ENCODE assay signal across 21 cellular contexts in the genomic region with DNA sequence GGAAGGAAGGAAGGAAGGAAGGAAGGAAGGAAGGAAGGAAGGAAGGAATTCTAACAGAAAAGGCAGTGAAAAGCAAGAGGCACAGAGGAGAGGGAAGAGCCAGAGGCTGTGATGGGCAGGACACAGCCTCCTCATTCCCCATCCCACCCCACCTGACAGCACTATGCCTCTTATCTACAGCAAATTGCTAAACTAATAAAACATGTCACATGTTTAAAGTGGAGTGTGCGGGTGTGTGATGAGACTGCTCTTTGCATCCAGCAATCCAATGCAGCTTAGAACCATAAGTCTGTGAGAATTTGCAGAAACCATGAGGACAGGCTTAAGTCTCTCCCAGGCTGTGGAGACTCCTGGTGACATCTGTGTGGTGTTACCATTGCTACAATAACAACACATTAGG.
DNase-seq lines count a peak whose midpoint lies in the region; ATAC-seq and TF ChIP-seq lines count a peak whose summit lies in the region.
"Had no signal": no experiment of that assay in that cellular context is flagged by ENCODE, and none has a peak within 500 bp of the region (broad histone marks: within the 10 kb centered on the region; RNA-seq: fewer than 3 reads in every experiment).

No MANE protein-coding gene starts in this region.

- CTCF ChIA-PET in HEK293 (lab: Yijun Ruan, JAX) = no interaction called here
- CTCF ChIA-PET in activated CD8-positive, alpha-beta T cell treated with anti-CD3 and anti-CD28 coated beads, Interleukin-2, amount 10 ng/mL, durations not matched to agents 7 days and 5 days (lab: Charles Lee) = no interaction called here

- no peaks in the 10 kb centered on the region for H3K36me3 Mint-ChIP-seq in osteocyte (ENCODE audit: unreplicated experiment)
- no peaks in the 10 kb centered on the region for H3K36me3 Mint-ChIP-seq in stimulated activated memory B cell treated with anti-CD40 and anti-IgM and Interleukin-4, amounts not matched to agents 10 μg/mL and 1 μg/mL and 100 μg/mL, for 72 hours
- H3K36me3 Mint-ChIP-seq in activated CD8-positive, alpha-beta T cell treated with anti-CD3 and anti-CD28 coated beads, Interleukin-2, amount 10 ng/mL, durations not matched to agents 7 days and 5 days (ENCODE audit: low read depth) = no peaks in the 10 kb centered on the region

- DNase-seq in NCI-H345 (lab: John Stamatoyannopoulos, UW) = peak; percentile 29
- no peak for DNase-seq in NCI-H345 treated with DMSO at 0.1 percent for 48 hours (lab: John Stamatoyannopoulos, UW; ENCODE audit: unreplicated experiment)
- peak; percentile 15 for DNase-seq in osteocyte (ENCODE audit: extremely low spot score, unreplicated experiment)
- DNase-seq in activated CD8-positive, alpha-beta T cell treated with anti-CD3 and anti-CD28 coated beads, Interleukin-2, amount 10 ng/mL, durations not matched to agents 7 days and 5 days = no peak
- no peak for DNase-seq in A172 (ENCODE audit: low spot score)
- DNase-seq: 8988T; CD4-positive, alpha-beta T cell; Kasumi-1; NCI-H1092 treated with DMSO at 0.1 percent for 48 hours; NCI-H1436; NCI-H187; NCI-H2081 treated with DMSO at 0.1 percent for 48 hours; NCI-H2171; NCI-H226; Peyer's patch; SHP77 treated with DMSO at 0.1 percent for 48 hours had no signal

- H3K27ac Mint-ChIP-seq in osteocyte (ENCODE audit: unreplicated experiment) = no peak overlapping the region
- H3K27ac Mint-ChIP-seq in stimulated activated memory B cell treated with anti-CD40 and anti-IgM and Interleukin-4, amounts not matched to agents 10 μg/mL and 1 μg/mL and 100 μg/mL, for 72 hours = no peak overlapping the region
- H3K27ac Mint-ChIP-seq in activated CD8-positive, alpha-beta T cell treated with anti-CD3 and anti-CD28 coated beads, Interleukin-2, amount 10 ng/mL, durations not matched to agents 7 days and 5 days = no peak overlapping the region
- H3K27ac Mint-ChIP-seq: CD4-positive, alpha-beta T cell had no signal

- H3K9me3 ChIP-seq in HEK293 (ENCODE audit: control insufficient read depth, insufficient read depth, low read depth, low read length) (no peaks in the 10 kb centered on the region), esophagus (ENCODE audit: control insufficient read depth in 2 of 2, insufficient read depth in 1 of 2, low read depth in 1 of 2, low read length in 1 of 2) (no peaks in the 10 kb centered on the region)
- H3K9me3 ChIP-seq: BLaER1 treated with 17β-estradiol and CSF1 and Interleukin-3, amounts not matched to agents 10 nM and 100 nM; Peyer's patch had no signal

- H3K4me3 ChIP-seq in HEK293 (ENCODE audit: low read depth, low read length) (no peak overlapping the region), esophagus (ENCODE audit: low read depth in 1 of 2, low read length in 2 of 2) (no peak overlapping the region)
- H3K4me3 ChIP-seq: BLaER1 treated with 17β-estradiol and CSF1 and Interleukin-3, amounts not matched to agents 10 nM and 100 nM; Peyer's patch had no signal

- H3K4me3 Mint-ChIP-seq in osteocyte (ENCODE audit: unreplicated experiment) = no peak overlapping the region
- no peak overlapping the region for H3K4me3 Mint-ChIP-seq in stimulated activated memory B cell treated with anti-CD40 and anti-IgM and Interleukin-4, amounts not matched to agents 10 μg/mL and 1 μg/mL and 100 μg/mL, for 72 hours
- H3K4me3 Mint-ChIP-seq in activated CD8-positive, alpha-beta T cell treated with anti-CD3 and anti-CD28 coated beads, Interleukin-2, amount 10 ng/mL, durations not matched to agents 7 days and 5 days = no peak overlapping the region
- H3K4me3 Mint-ChIP-seq: CD4-positive, alpha-beta T cell had no signal

- H3K4me1 ChIP-seq in HEK293 (ENCODE audit: control insufficient read depth, insufficient read depth, low read length) (no peaks in the 10 kb centered on the region), esophagus (ENCODE audit: control insufficient read depth in 2 of 2, insufficient read depth in 2 of 2, low read length in 1 of 2) (peaks cover 0 to 8% of the 10 kb centered on the region in 2 donors)
- H3K4me1 ChIP-seq: Peyer's patch had no signal

- H3K27me3 ChIP-seq in esophagus (ENCODE audit: control insufficient read depth in 1 of 2, insufficient read depth in 2 of 2, low read length in 2 of 2) = no peaks in the 10 kb centered on the region
- H3K27me3 ChIP-seq: BLaER1 treated with 17β-estradiol and CSF1 and Interleukin-3, amounts not matched to agents 10 nM and 100 nM; Peyer's patch had no signal

- H3K27ac ChIP-seq in HEK293 (ENCODE audit: extremely low read depth, low read depth, low read length) (no peak overlapping the region), esophagus (ENCODE audit: low read depth in 2 of 2, low read length in 1 of 2) (peak overlapping the region; percentile 45 to 79)
- H3K27ac ChIP-seq: BLaER1 treated with 17β-estradiol and CSF1 and Interleukin-3, amounts not matched to agents 10 nM and 100 nM; Peyer's patch had no signal

- peaks cover 16% of the 10 kb centered on the region for H3K27me3 Mint-ChIP-seq in osteocyte (ENCODE audit: unreplicated experiment)
- H3K27me3 Mint-ChIP-seq in stimulated activated memory B cell treated with anti-CD40 and anti-IgM and Interleukin-4, amounts not matched to agents 10 μg/mL and 1 μg/mL and 100 μg/mL, for 72 hours = peaks cover 38% of the 10 kb centered on the region
- peaks cover 10% of the 10 kb centered on the region for H3K27me3 Mint-ChIP-seq in activated CD8-positive, alpha-beta T cell treated with anti-CD3 and anti-CD28 coated beads, Interleukin-2, amount 10 ng/mL, durations not matched to agents 7 days and 5 days (ENCODE audit: low read depth)

- POLR2A ChIA-PET in HEK293 (lab: Yijun Ruan, JAX) = no interaction called here
- POLR2A ChIA-PET in activated CD8-positive, alpha-beta T cell treated with anti-CD3 and anti-CD28 coated beads, Interleukin-2, amount 10 ng/mL, durations not matched to agents 7 days and 5 days (lab: Charles Lee) = no interaction called here

- no peaks in the 10 kb centered on the region for H3K36me3 ChIP-seq in HEK293 (ENCODE audit: control insufficient read depth in 2 of 2, insufficient read depth in 1 of 2, low read length in 2 of 2)
- H3K36me3 ChIP-seq in esophagus (ENCODE audit: control insufficient read depth in 2 of 2, insufficient read depth in 2 of 2, low read length in 1 of 2) = no peaks in the 10 kb centered on the region
- H3K36me3 ChIP-seq: BLaER1 treated with 17β-estradiol and CSF1 and Interleukin-3, amounts not matched to agents 10 nM and 100 nM; Peyer's patch had no signal

- no peaks in the 10 kb centered on the region for H3K9me3 Mint-ChIP-seq in osteocyte (ENCODE audit: unreplicated experiment)
- no peaks in the 10 kb centered on the region for H3K9me3 Mint-ChIP-seq in stimulated activated memory B cell treated with anti-CD40 and anti-IgM and Interleukin-4, amounts not matched to agents 10 μg/mL and 1 μg/mL and 100 μg/mL, for 72 hours
- H3K9me3 Mint-ChIP-seq in activated CD8-positive, alpha-beta T cell treated with anti-CD3 and anti-CD28 coated beads, Interleukin-2, amount 10 ng/mL, durations not matched to agents 7 days and 5 days (ENCODE audit: insufficient read depth) = no peaks in the 10 kb centered on the region
- H3K9me3 Mint-ChIP-seq: CD4-positive, alpha-beta T cell had no signal

- H3K4me1 Mint-ChIP-seq in osteocyte (ENCODE audit: unreplicated experiment) = peaks cover 4% of the 10 kb centered on the region
- H3K4me1 Mint-ChIP-seq in stimulated activated memory B cell treated with anti-CD40 and anti-IgM and Interleukin-4, amounts not matched to agents 10 μg/mL and 1 μg/mL and 100 μg/mL, for 72 hours = no peaks in the 10 kb centered on the region
- H3K4me1 Mint-ChIP-seq in activated CD8-positive, alpha-beta T cell treated with anti-CD3 and anti-CD28 coated beads, Interleukin-2, amount 10 ng/mL, durations not matched to agents 7 days and 5 days (ENCODE audit: low read depth) = no peaks in the 10 kb centered on the region

- TF ChIP-seq CTCF in HEK293 (tag by site-specific recombination; IDR thresholded peaks at IDR 0.05) = no peak
- TF ChIP-seq CTCF in osteocyte (IDR thresholded peaks at IDR 0.05) = no peak

- ATAC-seq in stimulated activated memory B cell treated with anti-CD40 and anti-IgM and Interleukin-4, amounts not matched to agents 10 μg/mL and 1 μg/mL and 100 μg/mL, for 72 hours = no peak
- ATAC-seq in activated CD8-positive, alpha-beta T cell treated with anti-CD3 and anti-CD28 coated beads, Interleukin-2, amount 10 ng/mL, durations not matched to agents 7 days and 5 days = no peak
- ATAC-seq: HepG2 had no signal

- WGBS in esophagus, 2 donors = 60 to 85% methylated on average over 1 of the region's 1 CpG

TF ChIP-seq in HEK293, 187 proteins besides CTCF, POLR2A, EP300 and RAD21:
- TF ChIP-seq ZNF248 (tag by site-specific recombination; IDR thresholded peaks at IDR 0.05) = no peak
- peak; percentile 66 for TF ChIP-seq ZNF366 (tag by site-specific recombination; conservative IDR thresholded peaks at IDR 0.05)
- TF ChIP-seq KLF9 (tag by site-specific recombination; IDR thresholded peaks at IDR 0.05; ENCODE audit: low read depth) = no peak
- no peak for TF ChIP-seq ZNF239 (tag by site-specific recombination; IDR thresholded peaks at IDR 0.05)
- no peak for TF ChIP-seq ZNF624 (tag by site-specific recombination; IDR thresholded peaks at IDR 0.05)
- no peak for TF ChIP-seq ZNF701 (tag by site-specific recombination; IDR thresholded peaks at IDR 0.05)
- TF ChIP-seq ZNF473 (tag by site-specific recombination; IDR thresholded peaks at IDR 0.05) = no peak

Comparison
In these comparisons a context has a peak if more than half of its experiments do, and no peak if none do; other contexts are left out.
1. DNase-seq: peak in NCI-H345 (single experiment) and osteocyte (single experiment); none in NCI-H345 treated with DMSO at 0.1 percent for 48 hours (single experiment), activated CD8-positive, alpha-beta T cell treated with anti-CD3 and anti-CD28 coated beads, Interleukin-2, amount 10 ng/mL, durations not matched to agents 7 days and 5 days (single experiment) and A172 (single experiment).